2 cellular contexts compared by ENCODE assay signal in the genomic region with DNA sequence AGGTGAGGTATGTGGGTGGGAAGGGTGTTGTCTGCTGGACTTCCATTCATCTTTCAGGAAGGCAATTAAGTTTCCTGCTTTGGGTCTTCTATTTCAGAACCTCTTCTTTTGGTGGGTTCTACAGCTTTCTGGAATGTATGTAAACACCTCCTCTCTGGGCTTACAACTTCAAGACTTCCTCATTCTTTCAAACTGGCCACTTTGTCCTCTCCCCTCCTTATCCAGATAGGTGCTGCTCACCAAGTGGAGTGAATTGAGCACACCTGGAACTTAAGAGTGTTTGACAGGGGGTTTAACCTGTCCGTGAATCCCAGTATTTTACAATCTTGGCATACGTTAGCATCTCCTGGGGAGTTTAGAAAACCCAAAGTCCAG.
TF ChIP-seq lines count a peak whose summit lies in the region.

No MANE protein-coding gene starts in this region.

TF ChIP-seq in endothelial cell of umbilical vein, 7 proteins besides CTCF, POLR2A, EP300 and RAD21 (continued from another document):
- TF ChIP-seq POLR2AphosphoS5 (IDR thresholded peaks at IDR 0.05; ENCODE audit: insufficient read depth, low read depth, low read length) (no peak), GATA2 (IDR thresholded peaks at IDR 0.05; ENCODE audit: insufficient read depth, insufficient read length, low read depth, low read length) (no peak), JUN (IDR thresholded peaks at IDR 0.05; ENCODE audit: borderline replicate concordance, insufficient read depth, insufficient read length, low read depth) (no peak), FOS (IDR thresholded peaks at IDR 0.05; ENCODE audit: borderline replicate concordance, insufficient read depth, low read length) (no peak), EZH2 (IDR thresholded peaks at IDR 0.05; ENCODE audit: borderline replicate concordance, low read depth, low read length, severe bottlenecking) (no peak), MYC (IDR thresholded peaks at IDR 0.05; ENCODE audit: low read depth, low read length) (no peak)

TF ChIP-seq in GM12891, 5 proteins besides CTCF, POLR2A, EP300 and RAD21 (continued from another document):
- TF ChIP-seq POLR2AphosphoS5 (IDR thresholded peaks at IDR 0.05; ENCODE audit: low read depth, low read length) (no peak), SPI1 (IDR thresholded peaks at IDR 0.05; ENCODE audit: low read depth, low read length) (no peak), PAX5 (IDR thresholded peaks at IDR 0.05; ENCODE audit: insufficient read depth, low read length, severe bottlenecking) (no peak)
